1 cellular context compared by ENCODE assay signal in the genomic region with DNA sequence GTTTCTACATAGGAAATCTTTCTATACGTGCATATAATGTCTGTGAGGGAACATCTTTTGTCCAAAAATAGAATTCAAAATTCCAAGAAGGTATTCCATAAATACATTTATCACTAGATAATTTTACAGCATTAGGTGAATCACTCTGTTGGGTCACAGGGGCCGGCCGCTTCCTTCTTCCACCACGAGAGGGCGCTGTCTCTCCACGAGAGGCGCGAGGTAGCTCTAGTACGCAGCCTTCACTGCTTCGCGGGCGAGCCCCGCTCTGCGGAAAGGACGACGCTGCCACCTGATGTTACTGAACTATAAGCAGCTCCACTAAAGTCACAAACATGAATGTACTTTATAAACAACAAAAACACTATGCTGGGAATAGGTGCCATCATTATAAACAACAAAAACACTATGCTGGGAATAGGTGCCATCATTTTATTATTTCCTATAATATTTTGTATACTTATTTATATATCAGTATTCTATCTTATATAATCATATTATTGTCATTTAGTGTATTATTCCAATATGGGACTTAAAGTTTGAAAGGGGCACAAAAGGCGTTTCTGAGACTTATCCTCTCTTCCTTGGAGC.
A peak's percentile ranks its signal among the peaks of the same experiment; 100 is the strongest.
TF ChIP-seq lines count a peak whose summit lies in the region.

No MANE protein-coding gene starts in this region.

TF ChIP-seq in IMR-90, 13 proteins besides CTCF, POLR2A, EP300 and RAD21 (continued from another document):
- TF ChIP-seq, protein P1, sequence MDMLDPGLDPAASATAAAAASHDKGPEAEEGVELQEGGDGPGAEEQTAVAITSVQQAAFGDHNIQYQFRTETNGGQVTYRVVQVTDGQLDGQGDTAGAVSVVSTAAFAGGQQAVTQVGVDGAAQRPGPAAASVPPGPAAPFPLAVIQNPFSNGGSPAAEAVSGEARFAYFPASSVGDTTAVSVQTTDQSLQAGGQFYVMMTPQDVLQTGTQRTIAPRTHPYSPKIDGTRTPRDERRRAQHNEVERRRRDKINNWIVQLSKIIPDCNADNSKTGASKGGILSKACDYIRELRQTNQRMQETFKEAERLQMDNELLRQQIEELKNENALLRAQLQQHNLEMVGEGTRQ (IDR thresholded peaks at IDR 0.05; ENCODE audit: low read depth, low read length) = no peak; the same call in 1 of the 2 replicates
- peak; percentile 98 for TF ChIP-seq SMC3 (IDR thresholded peaks at IDR 0.05; ENCODE audit: low read depth, low read length)
